Comparison of ENCODE assay signal across 8 cellular contexts in the genomic region with DNA sequence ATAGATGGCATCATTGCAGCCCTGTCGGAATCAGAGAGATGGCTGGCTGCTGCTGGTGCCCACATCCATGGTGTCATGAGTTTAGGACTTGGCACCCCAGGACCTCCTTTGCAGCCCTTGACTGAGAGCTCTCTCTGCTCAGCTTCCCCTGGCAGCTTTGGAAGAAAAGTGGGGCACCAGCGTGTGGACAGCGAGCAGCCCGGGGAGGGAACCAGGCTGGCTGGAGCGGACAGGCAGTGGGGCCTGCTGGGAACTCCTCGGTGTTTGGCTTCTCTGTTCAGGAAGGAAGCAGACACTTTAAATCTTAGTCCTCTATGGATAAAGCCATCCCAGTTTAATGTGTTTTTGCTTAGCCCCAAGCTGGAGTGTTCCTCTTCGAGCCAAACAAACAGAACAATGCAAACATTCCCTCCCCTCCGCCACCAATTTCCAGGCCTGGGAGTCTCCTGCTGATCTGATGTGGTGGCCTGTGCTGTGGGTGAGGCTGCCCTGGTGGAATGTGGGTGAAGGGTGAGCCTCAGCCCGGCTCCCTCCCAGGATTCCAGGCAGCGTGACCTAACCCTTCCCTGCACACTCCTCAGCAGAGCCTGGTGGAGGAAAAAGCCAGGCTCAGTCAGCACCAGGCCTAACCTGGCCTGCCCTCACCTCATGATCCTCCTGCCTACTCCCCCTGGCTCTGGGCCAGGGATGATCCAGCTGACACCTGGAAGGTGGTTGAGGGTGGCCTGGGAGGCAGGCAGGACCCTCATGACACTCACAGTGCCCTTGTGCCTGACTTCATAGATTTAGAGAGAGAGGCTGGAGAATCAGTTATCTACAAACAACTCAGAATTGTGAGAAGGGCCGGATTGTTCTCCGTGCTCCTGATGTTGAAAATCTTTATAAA. TPM values are rescaled to one million over a fixed set of nuclear protein-coding genes. Genes with fewer than 3 reads are reported as not detected.
A peak's percentile ranks its signal among the peaks of the same experiment; 100 is the strongest.
DNase-seq lines count a peak whose midpoint lies in the region; ATAC-seq, FAIRE-seq and TF ChIP-seq lines count a peak whose summit lies in the region.

No MANE protein-coding gene starts in this region.

- no peak for ATAC-seq in HG03045 (IDR thresholded peaks at IDR 0.05; ENCODE audit: unreplicated experiment)

- TF ChIP-seq CTCF in AG04449 (IDR thresholded peaks at IDR 0.05; ENCODE audit: insufficient read depth, low read length, missing control alignments) = peak; percentile 0
- TF ChIP-seq CTCF in ascending aorta (IDR thresholded peaks at IDR 0.05) = no peak

- intact Hi-C loops in ascending aorta (cut with DNase I) = no loop called here

- POLR2A ChIA-PET in AG04449 (lab: Yijun Ruan, JAX) = interaction anchor here (1.2 kb wide), 1 partner anchor 16 kb away, joined by 4 read pairs; no protein-coding TSS in a partner anchor

- H3K9me3 ChIP-seq in muscle layer of duodenum (ENCODE audit: control insufficient read depth in 1 of 2, low read length in 2 of 2) (no peaks in the 10 kb centered on the region), ascending aorta (no peaks in the 10 kb centered on the region)

- H3K4me1 ChIP-seq in muscle layer of duodenum (ENCODE audit: control insufficient read depth in 1 of 2, insufficient read depth in 2 of 2, low read length in 2 of 2) (peaks cover 0 to 7% of the 10 kb centered on the region in 2 donors), ascending aorta (no peaks in the 10 kb centered on the region)

- H3K27ac ChIP-seq in muscle layer of duodenum (ENCODE audit: low read length) = peak overlapping the region; percentile 81
- peak overlapping the region in 1 of 2 donors; percentile 12 for H3K27ac ChIP-seq in ascending aorta

- CTCF ChIA-PET in AG04449 (lab: Yijun Ruan, JAX) = interaction anchor here (0.5 to 5.3 kb wide), 4 partner anchors 12 to 788 kb away, joined by 4 to 46 read pairs (median 6); no protein-coding TSS in a partner anchor

- DNase-seq in AG04449 (ENCODE audit: low read depth, low spot score) (no peak), LoVo (ENCODE audit: low spot score) (peak; percentile 94), NCI-H2196 (lab: John Stamatoyannopoulos, UW; ENCODE audit: unreplicated experiment) (no peak), ascending aorta (ENCODE audit: low spot score in 2 of 2) (no peak), NCI-H2081 (lab: John Stamatoyannopoulos, UW) (no peak)

- H3K4me3 ChIP-seq in AG04449 (ENCODE audit: low read depth, low read length) (no peak overlapping the region), muscle layer of duodenum (ENCODE audit: low read depth in 1 of 2, low read length in 2 of 2) (no peak overlapping the region), ascending aorta (no peak overlapping the region)

- no peaks in the 10 kb centered on the region for H3K27me3 ChIP-seq in muscle layer of duodenum (ENCODE audit: low read depth, low read length)
- H3K27me3 ChIP-seq in ascending aorta = no peaks in the 10 kb centered on the region

- FAIRE-seq in endometrium (lab: Jason Lieb, UNC) = peak; percentile 48

- H3K36me3 ChIP-seq in muscle layer of duodenum (ENCODE audit: control insufficient read depth in 1 of 2, insufficient read depth in 2 of 2, low read length in 2 of 2) (peaks cover 0 to 3% of the 10 kb centered on the region in 2 donors), ascending aorta (no peaks in the 10 kb centered on the region)

RNA-seq across cellular contexts. Expression of a gene that starts 21.6 kb away (rescaled TPM):
- not detected for total RNA-seq in ascending aorta
